13 cellular contexts compared by ENCODE assay signal in the genomic region with DNA sequence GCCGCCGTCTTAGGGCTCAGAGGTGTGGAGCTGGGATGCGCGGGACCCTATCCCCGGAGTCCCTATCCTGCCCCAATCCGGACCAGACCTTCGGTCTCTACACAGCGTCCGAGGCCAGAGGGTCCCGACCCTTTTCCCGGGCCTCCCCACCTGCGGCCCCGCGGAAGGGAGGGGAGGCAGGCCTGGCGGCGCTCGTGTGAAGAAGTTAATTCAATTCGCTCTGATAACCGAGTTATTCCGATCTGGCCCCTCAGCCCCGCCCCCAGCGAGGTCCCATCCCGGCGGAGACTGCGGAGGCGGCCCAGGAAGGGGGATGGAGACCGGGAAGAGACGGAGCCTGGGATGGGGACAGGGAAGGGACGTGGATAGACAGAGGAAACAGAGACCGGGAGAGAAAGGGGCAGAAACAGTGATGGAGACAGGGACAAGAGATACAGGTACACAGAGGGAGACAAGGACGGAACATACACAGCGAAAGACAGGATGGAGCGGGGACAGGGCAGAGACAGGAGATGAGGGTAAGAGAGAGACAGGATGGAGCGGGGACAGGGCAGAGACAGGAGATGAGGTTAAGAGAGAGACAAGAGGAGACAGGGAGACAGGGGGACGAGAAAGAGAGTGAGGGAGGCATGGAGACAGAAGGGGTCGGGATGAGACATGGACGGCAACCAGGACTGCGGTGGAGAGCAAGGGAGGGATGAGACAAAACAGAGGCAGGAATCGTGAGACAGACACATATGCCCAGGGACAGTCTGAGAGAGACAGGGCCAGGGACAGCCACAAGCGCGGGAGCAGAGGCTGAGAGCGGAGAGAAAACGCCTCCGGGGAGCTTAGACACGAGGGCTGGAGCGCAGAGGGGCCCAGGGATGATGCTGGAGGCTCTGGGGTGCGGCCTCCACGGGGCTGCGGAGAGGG. TPM values are rescaled to one million over a fixed set of nuclear protein-coding genes. Genes with fewer than 3 reads are reported as not detected.
A peak's percentile ranks its signal among the peaks of the same experiment; 100 is the strongest.
DNase-seq lines count a peak whose midpoint lies in the region; ATAC-seq and TF ChIP-seq lines count a peak whose summit lies in the region.
"Had no signal": no experiment of that assay in that cellular context is flagged by ENCODE, and none has a peak within 500 bp of the region (broad histone marks: within the 10 kb centered on the region; RNA-seq: fewer than 3 reads in every experiment).

No MANE protein-coding gene starts in this region.

- H3K36me3 Mint-ChIP-seq in activated naive CD8-positive, alpha-beta T cell = peaks cover 2% of the 10 kb centered on the region
- H3K36me3 Mint-ChIP-seq in activated naive CD8-positive, alpha-beta T cell treated with anti-CD3 and anti-CD28 coated beads for 36 hours = no peaks in the 10 kb centered on the region
- H3K36me3 Mint-ChIP-seq in activated B cell treated with CpG ODN at 0.5 μM for 24 hours (ENCODE audit: low read depth) (no peaks in the 10 kb centered on the region), memory B cell (peaks cover 6% of the 10 kb centered on the region)

- TF ChIP-seq CTCF in activated B cell treated with CpG ODN at 0.5 μM for 24 hours (IDR thresholded peaks at IDR 0.05) = no peak
- no peak for TF ChIP-seq CTCF in thoracic aorta (IDR thresholded peaks at IDR 0.05)

- H3K4me1 Mint-ChIP-seq in activated naive CD8-positive, alpha-beta T cell (ENCODE audit: low read depth) = peaks cover 28% of the 10 kb centered on the region
- peaks cover 18% of the 10 kb centered on the region for H3K4me1 Mint-ChIP-seq in activated naive CD8-positive, alpha-beta T cell treated with anti-CD3 and anti-CD28 coated beads for 36 hours
- H3K4me1 Mint-ChIP-seq in activated B cell treated with CpG ODN at 0.5 μM for 24 hours (peaks cover 26% of the 10 kb centered on the region), memory B cell (peaks cover 24% of the 10 kb centered on the region)

- ATAC-seq in activated B cell treated with CpG ODN at 0.5 μM for 24 hours (ENCODE audit: low read depth) = no peak
- no peak for ATAC-seq in memory B cell (ENCODE audit: low read depth)
- no peak for ATAC-seq in thoracic aorta (ENCODE audit: insufficient number of reproducible peaks, low FRiP score, low read depth)
- ATAC-seq in HG02588 (IDR thresholded peaks at IDR 0.05; ENCODE audit: unreplicated experiment) = no peak

- intact Hi-C loops in activated B cell treated with CpG ODN at 0.5 μM for 24 hours (cut with micrococcal nuclease) = loop anchor here (5.0 kb wide), 1 partner anchor 168 kb away; no protein-coding TSS in a partner anchor

- no peaks in the 10 kb centered on the region for H3K9me3 ChIP-seq in thoracic aorta
- H3K9me3 ChIP-seq: adrenal gland, SJCRH30 had no signal

- peaks cover 34% of the 10 kb centered on the region for H3K27me3 Mint-ChIP-seq in activated naive CD8-positive, alpha-beta T cell
- peaks cover 36% of the 10 kb centered on the region for H3K27me3 Mint-ChIP-seq in activated naive CD8-positive, alpha-beta T cell treated with anti-CD3 and anti-CD28 coated beads for 36 hours
- H3K27me3 Mint-ChIP-seq in activated B cell treated with CpG ODN at 0.5 μM for 24 hours = peaks cover 41% of the 10 kb centered on the region
- H3K27me3 Mint-ChIP-seq in memory B cell = peaks cover 31% of the 10 kb centered on the region

- DNase-seq in activated naive CD8-positive, alpha-beta T cell treated with anti-CD3 and anti-CD28 coated beads for 36 hours = no peak
- DNase-seq in activated B cell treated with CpG ODN at 0.5 μM for 24 hours = no peak
- DNase-seq in memory B cell (ENCODE audit: low spot score in 2 of 2) = no peak
- DNase-seq in thoracic aorta (ENCODE audit: low spot score) = no peak
- DNase-seq in C1 segment of cervical spinal cord (lab: John Stamatoyannopoulos, UW) = no peak
- DNase-seq in NCI-H1048 (lab: John Stamatoyannopoulos, UW) = no peak
- DNase-seq: kidney glomerular epithelial cell, SJCRH30 had no signal

- H3K27me3 ChIP-seq in thoracic aorta (replicated peaks; ENCODE audit: insufficient read depth) = peaks cover 11% of the 10 kb centered on the region
- H3K27me3 ChIP-seq: SJCRH30 had no signal

- H3K36me3 ChIP-seq in thoracic aorta = no peaks in the 10 kb centered on the region
- H3K36me3 ChIP-seq: adrenal gland, BLaER1, SJCRH30 had no signal

- H3K27ac Mint-ChIP-seq in activated naive CD8-positive, alpha-beta T cell = no peak overlapping the region
- no peak overlapping the region for H3K27ac Mint-ChIP-seq in activated naive CD8-positive, alpha-beta T cell treated with anti-CD3 and anti-CD28 coated beads for 36 hours
- H3K27ac Mint-ChIP-seq in activated B cell treated with CpG ODN at 0.5 μM for 24 hours = no peak overlapping the region
- H3K27ac Mint-ChIP-seq in memory B cell = no peak overlapping the region

- no peaks in the 10 kb centered on the region for H3K9me3 Mint-ChIP-seq in activated naive CD8-positive, alpha-beta T cell (ENCODE audit: low read depth)
- H3K9me3 Mint-ChIP-seq in activated naive CD8-positive, alpha-beta T cell treated with anti-CD3 and anti-CD28 coated beads for 36 hours = no peaks in the 10 kb centered on the region
- H3K9me3 Mint-ChIP-seq in activated B cell treated with CpG ODN at 0.5 μM for 24 hours = no peaks in the 10 kb centered on the region
- peaks cover 2% of the 10 kb centered on the region for H3K9me3 Mint-ChIP-seq in memory B cell

- peak overlapping the region; percentile 35 for H3K4me3 ChIP-seq in thoracic aorta
- H3K4me3 ChIP-seq: BLaER1, SJCRH30 had no signal

- H3K4me3 Mint-ChIP-seq in activated naive CD8-positive, alpha-beta T cell = peak overlapping the region; percentile 56
- no peak overlapping the region for H3K4me3 Mint-ChIP-seq in activated naive CD8-positive, alpha-beta T cell treated with anti-CD3 and anti-CD28 coated beads for 36 hours
- H3K4me3 Mint-ChIP-seq in activated B cell treated with CpG ODN at 0.5 μM for 24 hours (peak overlapping the region; percentile 5), memory B cell (peak overlapping the region; percentile 15)

- CTCF ChIA-PET in activated B cell treated with CpG ODN at 0.5 μM for 24 hours (lab: Charles Lee) = interaction anchor here (1.0 kb wide), 1 partner anchor 169 kb away, joined by 3 read pairs; no protein-coding TSS in a partner anchor

- H3K4me1 ChIP-seq in thoracic aorta (ENCODE audit: control insufficient read depth in 1 of 2, low read depth in 2 of 2) = peaks cover 12 to 28% of the 10 kb centered on the region in 2 donors
- H3K4me1 ChIP-seq: SJCRH30 had no signal

- POLR2A ChIA-PET in activated B cell treated with CpG ODN at 0.5 μM for 24 hours (lab: Charles Lee) = no interaction called here

- no peak overlapping the region for H3K27ac ChIP-seq in thoracic aorta
- H3K27ac ChIP-seq: BLaER1, SJCRH30 had no signal

RNA-seq across cellular contexts. Expression of gene PHOX2A, which starts 0.6 kb away (rescaled TPM):
- not detected for total RNA-seq in activated naive CD8-positive, alpha-beta T cell treated with anti-CD3 and anti-CD28 coated beads for 36 hours
- total RNA-seq in activated B cell treated with CpG ODN at 0.5 μM for 24 hours (not detected in 2 replicates), thoracic aorta (not detected)
- total RNA-seq: HT1080, SJCRH30 had no signal

RNA-seq across cellular contexts. Expression of gene INPPL1, which starts 20.0 kb away (rescaled TPM):
- total RNA-seq in activated naive CD8-positive, alpha-beta T cell treated with anti-CD3 and anti-CD28 coated beads for 36 hours = 10 to 100 TPM; 69.5 to 71.2 TPM
- total RNA-seq in activated B cell treated with CpG ODN at 0.5 μM for 24 hours (107 and 129 TPM in 2 replicates), thoracic aorta (100 to 1,000 TPM; 108 to 113 TPM)

RNA-seq across cellular contexts. Expression of gene FOLR2, which starts 28.0 kb away (rescaled TPM):
- not detected for total RNA-seq in activated naive CD8-positive, alpha-beta T cell treated with anti-CD3 and anti-CD28 coated beads for 36 hours
- 0.67 and 0.76 TPM in 2 replicates for total RNA-seq in activated B cell treated with CpG ODN at 0.5 μM for 24 hours
- 100 to 1,000 TPM in 1 of 2 donors, 10 to 100 TPM in 1; 51.4 to 118 TPM for total RNA-seq in thoracic aorta
- total RNA-seq: HT1080, SJCRH30 had no signal

RNA-seq across cellular contexts. Expression of gene FOLR1, which starts 52.6 kb away (rescaled TPM):
- total RNA-seq in activated naive CD8-positive, alpha-beta T cell treated with anti-CD3 and anti-CD28 coated beads for 36 hours = not detected
- total RNA-seq in activated B cell treated with CpG ODN at 0.5 μM for 24 hours = not detected in 2 replicates
- total RNA-seq in thoracic aorta = not detected
- total RNA-seq: HT1080 had no signal

Comparison
In these comparisons a context has a peak if more than half of its experiments do, and no peak if none do; other contexts are left out.
1. RNA of gene FOLR2, which starts 28.0 kb away (total RNA-seq): 51.4 to 118 TPM in thoracic aorta; 0.67 to 0.76 TPM in activated B cell treated with CpG ODN at 0.5 μM for 24 hours and not detected in activated naive CD8-positive, alpha-beta T cell treated with anti-CD3 and anti-CD28 coated beads for 36 hours; every median in the first group is over 10 times any median in the second.